ENCODE assay signal across 8 cellular contexts in genomic region chr12:120262852-120263724, GRCh38. TPM values are rescaled to one million over a fixed set of nuclear protein-coding genes. Genes with fewer than 3 reads are reported as not detected.
DNase-seq lines count a peak whose midpoint lies in the region; ATAC-seq and TF ChIP-seq lines count a peak whose summit lies in the region.

No MANE protein-coding gene starts in this region.

- H3K56ac ChIP-seq in mesendoderm (ENCODE audit: low read length) = peak overlapping the region; percentile 99

- H3K4me1 ChIP-seq in mesendoderm (ENCODE audit: control insufficient read depth, low read depth, low read length) = peaks cover 32% of the 10 kb centered on the region
- H3K4me1 ChIP-seq in vagina = peaks cover 75% of the 10 kb centered on the region

- no peak for ATAC-seq in GM18868 (IDR thresholded peaks at IDR 0.05; ENCODE audit: unreplicated experiment)

- peak overlapping the region; percentile 7 for H3K18ac ChIP-seq in mesendoderm (ENCODE audit: low read length)

- peaks cover 73% of the 10 kb centered on the region for H3K79me2 ChIP-seq in mesendoderm (ENCODE audit: control insufficient read depth, insufficient read depth, low read length)

- H3K27me3 ChIP-seq in mesendoderm (ENCODE audit: insufficient read depth, low read length, poor library complexity) = no peaks in the 10 kb centered on the region
- H3K27me3 ChIP-seq in vagina = no peaks in the 10 kb centered on the region

- DNase-seq in activated naive CD4-positive, alpha-beta T cell treated with anti-CD3 and anti-CD28 coated beads for 36 hours = no peak
- no peak for DNase-seq in activated naive CD4-positive, alpha-beta T cell (lab: John Stamatoyannopoulos, UW)
- no peak for DNase-seq in mesendoderm
- DNase-seq in vagina (ENCODE audit: extremely low spot score in 2 of 2) = no peak
- DNase-seq in iPS-NIHi11 (ENCODE audit: low spot score) = no peak
- no peak for DNase-seq in NCI-H524 (lab: John Stamatoyannopoulos, UW)

- no peak overlapping the region for H3K4me3 ChIP-seq in mesendoderm (ENCODE audit: low read length)
- peak overlapping the region; percentile 69 to 94 for H3K4me3 ChIP-seq in vagina

- intact Hi-C loops in activated naive CD4-positive, alpha-beta T cell treated with anti-CD3 and anti-CD28 coated beads for 36 hours (cut with micrococcal nuclease) = loop anchor here (1.0 kb wide), 1 partner anchor 11 kb away; no protein-coding TSS in a partner anchor
- intact Hi-C loops in vagina (cut with DNase I) = no loop called here

- H3K79me1 ChIP-seq in mesendoderm (ENCODE audit: low read length) = peaks cover 9% of the 10 kb centered on the region

- H2BK5ac ChIP-seq in mesendoderm (ENCODE audit: low read length) = peak overlapping the region; percentile 2

- no CpG with 5 or more reads among the region's 15 CpGs for WGBS in mesendoderm (ENCODE audit: extremely low coverage, insufficient coverage, low lambda C conversion rate)

- no peaks in the 10 kb centered on the region for H3K27me3 Mint-ChIP-seq in activated naive CD4-positive, alpha-beta T cell treated with anti-CD3 and anti-CD28 coated beads for 36 hours (ENCODE audit: low read depth)

- H3K27ac Mint-ChIP-seq in activated naive CD4-positive, alpha-beta T cell treated with anti-CD3 and anti-CD28 coated beads for 36 hours = peak overlapping the region; percentile 87

- peak overlapping the region; percentile 96 for H3K9ac ChIP-seq in mesendoderm (ENCODE audit: low read length)

- no peak overlapping the region for H4K8ac ChIP-seq in mesendoderm (ENCODE audit: low read depth, low read length)

- H3K4me1 Mint-ChIP-seq in activated naive CD4-positive, alpha-beta T cell treated with anti-CD3 and anti-CD28 coated beads for 36 hours (ENCODE audit: low read depth) = peaks cover 64% of the 10 kb centered on the region

- no peak overlapping the region for H2BK120ac ChIP-seq in mesendoderm (ENCODE audit: low read depth, low read length)

- H3K27ac ChIP-seq in cingulate gyrus (ENCODE audit: low read depth, low read length) (peak overlapping the region; percentile 69), mesendoderm (ENCODE audit: low read depth, low read length) (no peak overlapping the region), vagina (peak overlapping the region; percentile 86)

- H3K9me3 Mint-ChIP-seq in activated naive CD4-positive, alpha-beta T cell treated with anti-CD3 and anti-CD28 coated beads for 36 hours = no peaks in the 10 kb centered on the region

- H3K36me3 Mint-ChIP-seq in activated naive CD4-positive, alpha-beta T cell treated with anti-CD3 and anti-CD28 coated beads for 36 hours (ENCODE audit: low read depth) = peaks cover 9% of the 10 kb centered on the region

- peak overlapping the region; percentile 92 for H3K23ac ChIP-seq in mesendoderm (ENCODE audit: low read length)

- H2AK5ac ChIP-seq in mesendoderm (ENCODE audit: low read length) = no peak overlapping the region

- no peak for TF ChIP-seq CTCF in vagina (IDR thresholded peaks at IDR 0.05)

- peak overlapping the region; percentile 89 for H3K4me3 Mint-ChIP-seq in activated naive CD4-positive, alpha-beta T cell treated with anti-CD3 and anti-CD28 coated beads for 36 hours

- H3K4me2 ChIP-seq in mesendoderm (ENCODE audit: low read length) = peak overlapping the region; percentile 32

- H3K9me3 ChIP-seq in vagina = no peaks in the 10 kb centered on the region

- H4K5ac ChIP-seq in mesendoderm (ENCODE audit: low read length) = no peak overlapping the region

- CTCF ChIA-PET in activated naive CD4-positive, alpha-beta T cell treated with anti-CD3 and anti-CD28 coated beads for 36 hours (lab: Charles Lee) = interaction anchor here (1.5 to 15.7 kb wide), 4 partner anchors 12 to 65 kb away, joined by 3 to 637 read pairs (median 90); no protein-coding TSS in a partner anchor

- no peak overlapping the region for H2BK15ac ChIP-seq in mesendoderm (replicated peaks; ENCODE audit: low read depth)

- TF ChIP-seq POLR2A in vagina (IDR thresholded peaks at IDR 0.05) = no peak

- H3K4ac ChIP-seq in mesendoderm (ENCODE audit: low read depth, low read length) = no peak overlapping the region

- no peaks in the 10 kb centered on the region for H3K36me3 ChIP-seq in mesendoderm (ENCODE audit: control insufficient read depth, insufficient read depth, low read length)
- H3K36me3 ChIP-seq in vagina = no peaks in the 10 kb centered on the region

RNA-seq across cellular contexts. Expression of gene PXN, which starts 2.4 kb away (rescaled TPM):
- 100 to 1,000 TPM; 109 to 112 TPM for total RNA-seq in activated naive CD4-positive, alpha-beta T cell treated with anti-CD3 and anti-CD28 coated beads for 36 hours
- polyA plus RNA-seq in mesendoderm (2013, experiment 1 of 2) = 147 TPM
- polyA plus RNA-seq in mesendoderm (2013, experiment 2 of 2) = 148 TPM
- total RNA-seq in vagina = 95.3 TPM

RNA-seq across cellular contexts. Expression of gene RNU4-2, which starts 28.6 kb away (rescaled TPM):
- 1,000 to 10,000 TPM; 1,318 to 2,532 TPM for total RNA-seq in activated naive CD4-positive, alpha-beta T cell treated with anti-CD3 and anti-CD28 coated beads for 36 hours
- polyA plus RNA-seq in mesendoderm (2013, experiment 1 of 2) = not detected
- polyA plus RNA-seq in mesendoderm (2013, experiment 2 of 2) = not detected
- total RNA-seq in vagina = under 0.01 TPM

RNA-seq across cellular contexts. Expression of gene RNU4-1, which starts 29.9 kb away (rescaled TPM):
- total RNA-seq in activated naive CD4-positive, alpha-beta T cell treated with anti-CD3 and anti-CD28 coated beads for 36 hours = 1,000 to 10,000 TPM in 1 of 2 experiments, 100 to 1,000 TPM in 1; 685 to 1,294 TPM
- not detected for polyA plus RNA-seq in mesendoderm (2013, experiment 1 of 2)
- not detected for polyA plus RNA-seq in mesendoderm (2013, experiment 2 of 2)
- under 0.01 TPM for total RNA-seq in vagina

RNA-seq across cellular contexts. Expression of gene SIRT4, which starts 39.0 kb away (rescaled TPM):
- 1 to 10 TPM; 2.0 to 3.7 TPM for total RNA-seq in activated naive CD4-positive, alpha-beta T cell treated with anti-CD3 and anti-CD28 coated beads for 36 hours
- 0.88 TPM for polyA plus RNA-seq in mesendoderm (2013, experiment 1 of 2)
- polyA plus RNA-seq in mesendoderm (2013, experiment 2 of 2) = 0.81 TPM
- not detected for total RNA-seq in vagina

Comparison
In these comparisons a context has a peak if more than half of its experiments do, and no peak if none do; other contexts are left out.
1. RNA of gene RNU4-2, which starts 28.6 kb away (total RNA-seq): 1,318 to 2,532 TPM in activated naive CD4-positive, alpha-beta T cell treated with anti-CD3 and anti-CD28 coated beads for 36 hours; under 0.01 TPM in vagina (single experiment); every median in the first group is over 1,000 times any median in the second.
2. RNA of gene RNU4-1, which starts 29.9 kb away (total RNA-seq): 685 to 1,294 TPM in activated naive CD4-positive, alpha-beta T cell treated with anti-CD3 and anti-CD28 coated beads for 36 hours; under 0.01 TPM in vagina (single experiment); every median in the first group is over 100 times any median in the second.